Comparison of ENCODE assay signal across 16 cellular contexts in the genomic region with DNA sequence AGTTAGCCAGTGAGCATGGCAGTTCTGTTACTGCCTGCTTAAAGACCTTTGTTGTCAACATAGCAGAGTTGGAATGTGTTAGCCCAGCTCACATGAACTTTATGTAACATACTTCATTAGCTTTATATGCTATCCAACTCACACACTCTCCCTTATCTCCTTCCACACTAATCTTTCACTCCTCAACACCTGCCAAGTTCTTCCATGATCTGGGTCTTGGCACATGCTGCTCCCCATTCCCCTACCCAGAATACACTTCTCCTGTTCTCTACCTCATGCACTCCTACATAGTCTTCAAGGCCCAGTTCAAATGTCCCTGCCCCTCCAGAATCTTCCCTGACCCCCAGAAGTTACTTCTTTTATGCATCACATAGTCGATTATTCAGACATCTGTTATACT.
"Had no signal": no experiment of that assay in that cellular context is flagged by ENCODE, and none has a peak within 500 bp of the region (broad histone marks: within the 10 kb centered on the region; RNA-seq: fewer than 3 reads in every experiment).

No MANE protein-coding gene starts in this region.

- H3K36me3 Mint-ChIP-seq: activated naive CD8-positive, alpha-beta T cell; stimulated activated memory B cell treated with anti-CD40 and anti-IgM and Interleukin-4, amounts not matched to agents 10 μg/mL and 1 μg/mL and 100 μg/mL, for 72 hours had no signal

- H3K9me3 ChIP-seq: colonic mucosa, gastrocnemius medialis, pancreas, spleen, transverse colon had no signal

- H3K4me3 Mint-ChIP-seq: activated naive CD8-positive, alpha-beta T cell; stimulated activated memory B cell treated with anti-CD40 and anti-IgM and Interleukin-4, amounts not matched to agents 10 μg/mL and 1 μg/mL and 100 μg/mL, for 72 hours had no signal

- FAIRE-seq: keratinocyte, pancreas had no signal

- H3K27me3 ChIP-seq: colonic mucosa, gastrocnemius medialis, pancreas, spleen, transverse colon had no signal

- H3K36me3 ChIP-seq: colonic mucosa, gastrocnemius medialis, pancreas, spleen, transverse colon, WERI-Rb-1 had no signal

- H3K4me3 ChIP-seq: colonic mucosa, gastrocnemius medialis, pancreas, spleen, transverse colon had no signal

- ATAC-seq: gastrocnemius medialis; pancreas; stimulated activated memory B cell treated with anti-CD40 and anti-IgM and Interleukin-4, amounts not matched to agents 10 μg/mL and 1 μg/mL and 100 μg/mL, for 72 hours had no signal

- H3K27ac Mint-ChIP-seq: activated naive CD8-positive, alpha-beta T cell; stimulated activated memory B cell treated with anti-CD40 and anti-IgM and Interleukin-4, amounts not matched to agents 10 μg/mL and 1 μg/mL and 100 μg/mL, for 72 hours had no signal

- H3K9me3 Mint-ChIP-seq: stimulated activated memory B cell treated with anti-CD40 and anti-IgM and Interleukin-4, amounts not matched to agents 10 μg/mL and 1 μg/mL and 100 μg/mL, for 72 hours had no signal

- H3K4me1 ChIP-seq: gastrocnemius medialis, pancreas had no signal

- H3K27me3 Mint-ChIP-seq: activated naive CD8-positive, alpha-beta T cell; stimulated activated memory B cell treated with anti-CD40 and anti-IgM and Interleukin-4, amounts not matched to agents 10 μg/mL and 1 μg/mL and 100 μg/mL, for 72 hours had no signal

- H3K27ac ChIP-seq: colonic mucosa, gastrocnemius medialis, pancreas, WERI-Rb-1 had no signal

- DNase-seq: activated CD4-positive, alpha-beta T cell treated with anti-CD3 and anti-CD28 coated beads for 1 hour; activated gamma-delta T cell treated with Interleukin-2 at 50 U/mL for 16 hours; amniotic stem cell; caudate nucleus; colonic mucosa; gastrocnemius medialis; head of caudate nucleus; pancreas; spleen; stimulated activated CD4-positive, alpha-beta T cell treated with anti-CD3 and anti-CD28 coated beads, Interleukin-4, amount 100 ng/mL, for 4 hours; T-helper 2 cell; transverse colon; WERI-Rb-1 had no signal
